13 cellular contexts compared by ENCODE assay signal in the genomic region with DNA sequence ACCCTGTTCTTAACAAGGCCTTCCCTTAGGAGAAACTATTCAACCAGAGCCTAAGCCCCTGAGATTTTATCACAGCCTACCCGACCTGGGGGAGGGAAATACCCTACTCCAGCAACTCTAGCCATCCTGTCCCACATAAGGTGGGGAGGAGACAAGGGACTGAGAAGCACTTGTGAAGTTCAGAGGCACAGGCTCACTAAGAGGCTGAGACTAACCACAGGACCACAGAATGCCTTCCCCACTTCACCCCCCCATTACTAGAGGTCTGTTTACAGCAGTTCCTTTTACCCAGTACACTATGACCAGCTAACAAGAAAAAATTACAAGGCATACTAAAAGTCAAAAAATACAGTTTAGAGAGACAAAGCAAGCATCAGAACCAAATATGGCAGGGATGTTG.
DNase-seq lines count a peak whose midpoint lies in the region; ATAC-seq, FAIRE-seq and TF ChIP-seq lines count a peak whose summit lies in the region.
"Had no signal": no experiment of that assay in that cellular context is flagged by ENCODE, and none has a peak within 500 bp of the region (broad histone marks: within the 10 kb centered on the region; RNA-seq: fewer than 3 reads in every experiment).

No MANE protein-coding gene starts in this region.

- H3K27ac Mint-ChIP-seq in naive thymus-derived CD4-positive, alpha-beta T cell = no peak overlapping the region

- H3K27me3 Mint-ChIP-seq in naive thymus-derived CD4-positive, alpha-beta T cell = peaks cover 5 to 13% (median 5%) of the 10 kb centered on the region in 5 donors

- H3K4me1 Mint-ChIP-seq in naive thymus-derived CD4-positive, alpha-beta T cell = peaks cover 0 to 1% (median 0%) of the 10 kb centered on the region in 7 donors

- CTCF ChIA-PET in naive thymus-derived CD4-positive, alpha-beta T cell (lab: Charles Lee) = no interaction called here

- no peaks in the 10 kb centered on the region for H3K27me3 ChIP-seq in body of pancreas
- no peaks in the 10 kb centered on the region for H3K27me3 ChIP-seq in naive thymus-derived CD4-positive, alpha-beta T cell (ENCODE audit: control insufficient read depth in 2 of 2, insufficient read depth in 2 of 2, low read length in 2 of 2)
- H3K27me3 ChIP-seq: foreskin keratinocyte had no signal

- no peak overlapping the region for H3K4me3 ChIP-seq in Jurkat, Clone E6-1 (ENCODE audit: low read length)
- no peak overlapping the region for H3K4me3 ChIP-seq in body of pancreas
- H3K4me3 ChIP-seq in naive thymus-derived CD4-positive, alpha-beta T cell (ENCODE audit: low read length) = no peak overlapping the region

- H3K9me3 Mint-ChIP-seq in naive thymus-derived CD4-positive, alpha-beta T cell = no peaks in the 10 kb centered on the region

- no peaks in the 10 kb centered on the region for H3K9me3 ChIP-seq in body of pancreas
- no peaks in the 10 kb centered on the region for H3K9me3 ChIP-seq in naive thymus-derived CD4-positive, alpha-beta T cell (ENCODE audit: control insufficient read depth in 2 of 3, low read length in 3 of 3)

- intact Hi-C loops in body of pancreas (cut with DNase I) = no loop called here
- intact Hi-C loops in naive thymus-derived CD4-positive, alpha-beta T cell (cut with micrococcal nuclease) = no loop called here

- POLR2A ChIA-PET in naive thymus-derived CD4-positive, alpha-beta T cell (lab: Charles Lee) = no interaction called here

- peak; percentile 70 for ATAC-seq in GM19043 (IDR thresholded peaks at IDR 0.05; ENCODE audit: low read depth, unreplicated experiment)
- peak; percentile 85 for ATAC-seq in HG02852 (IDR thresholded peaks at IDR 0.05; ENCODE audit: unreplicated experiment)
- ATAC-seq in body of pancreas = no peak
- no peak for ATAC-seq in naive thymus-derived CD4-positive, alpha-beta T cell
- ATAC-seq: foreskin keratinocyte had no signal

- no peak for TF ChIP-seq POLR2A in body of pancreas (IDR thresholded peaks at IDR 0.05)

- H3K4me3 Mint-ChIP-seq in naive thymus-derived CD4-positive, alpha-beta T cell = no peak overlapping the region

- H3K4me1 ChIP-seq in body of pancreas = no peaks in the 10 kb centered on the region
- no peaks in the 10 kb centered on the region for H3K4me1 ChIP-seq in naive thymus-derived CD4-positive, alpha-beta T cell (ENCODE audit: control insufficient read depth in 2 of 2, insufficient read depth in 2 of 2, low read length in 2 of 2)
- H3K4me1 ChIP-seq: foreskin keratinocyte had no signal

- H3K27ac ChIP-seq in body of pancreas = no peak overlapping the region
- H3K27ac ChIP-seq in naive thymus-derived CD4-positive, alpha-beta T cell (ENCODE audit: low read depth, low read length) = no peak overlapping the region
- H3K27ac ChIP-seq: foreskin keratinocyte had no signal

- H3K36me3 ChIP-seq in body of pancreas (replicated peaks in 1 of 2; ENCODE audit: insufficient read depth in 1 of 2, low read depth in 2 of 2) = no peaks in the 10 kb centered on the region
- H3K36me3 ChIP-seq in naive thymus-derived CD4-positive, alpha-beta T cell (ENCODE audit: control insufficient read depth in 2 of 3, insufficient read depth in 3 of 3, low read length in 3 of 3) = no peaks in the 10 kb centered on the region

- 21 to 39% methylated on average over 1 of the region's 1 CpG for WGBS in body of pancreas, 2 donors

- H3K36me3 Mint-ChIP-seq in naive thymus-derived CD4-positive, alpha-beta T cell = no peaks in the 10 kb centered on the region

- no peak for FAIRE-seq in D721Med (lab: Jason Lieb, UNC)
- FAIRE-seq: TTC549 had no signal

- TF ChIP-seq CTCF in body of pancreas (IDR thresholded peaks at IDR 0.05) (no peak), D721Med (IDR thresholded peaks at IDR 0.05; ENCODE audit: insufficient read depth, missing control alignments) (no peak)

- peak; percentile 0 for DNase-seq in Jurkat, Clone E6-1 (ENCODE audit: low read depth, low spot score)
- no peak for DNase-seq in body of pancreas
- no peak for DNase-seq in HuH-7.5 (ENCODE audit: low spot score)
- DNase-seq in D721Med (ENCODE audit: insufficient read length, low spot score) = no peak
- DNase-seq in naive thymus-derived CD4-positive, alpha-beta T cell = no peak
- DNase-seq: dermis blood vessel endothelial cell, foreskin keratinocyte, kidney glomerular epithelial cell, NCI-H226, occipital lobe had no signal

Comparison
In these comparisons a context has a peak if more than half of its experiments do, and no peak if none do; other contexts are left out.
1. ATAC-seq: peak in GM19043 (single experiment) and HG02852 (single experiment); none in body of pancreas (single experiment) and naive thymus-derived CD4-positive, alpha-beta T cell (single experiment).